In genomic region chr4:139954512-139954911, GRCh38 we compare ENCODE assay signal across 1 cellular context.
TF ChIP-seq lines count a peak whose summit lies in the region.

No MANE protein-coding gene starts in this region.

TF ChIP-seq in WTC11, 78 proteins besides CTCF, POLR2A, EP300 and RAD21 (continued from another document):
- TF ChIP-seq, protein P1, sequence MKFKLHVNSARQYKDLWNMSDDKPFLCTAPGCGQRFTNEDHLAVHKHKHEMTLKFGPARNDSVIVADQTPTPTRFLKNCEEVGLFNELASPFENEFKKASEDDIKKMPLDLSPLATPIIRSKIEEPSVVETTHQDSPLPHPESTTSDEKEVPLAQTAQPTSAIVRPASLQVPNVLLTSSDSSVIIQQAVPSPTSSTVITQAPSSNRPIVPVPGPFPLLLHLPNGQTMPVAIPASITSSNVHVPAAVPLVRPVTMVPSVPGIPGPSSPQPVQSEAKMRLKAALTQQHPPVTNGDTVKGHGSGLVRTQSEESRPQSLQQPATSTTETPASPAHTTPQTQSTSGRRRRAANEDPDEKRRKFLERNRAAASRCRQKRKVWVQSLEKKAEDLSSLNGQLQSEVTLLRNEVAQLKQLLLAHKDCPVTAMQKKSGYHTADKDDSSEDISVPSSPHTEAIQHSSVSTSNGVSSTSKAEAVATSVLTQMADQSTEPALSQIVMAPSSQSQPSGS (CRISPR knock-in tag; IDR thresholded peaks at IDR 0.05; ENCODE audit: borderline replicate concordance, low read depth) = no peak
- peak; percentile 75 for TF ChIP-seq ZNF121 (CRISPR knock-in tag; IDR thresholded peaks at IDR 0.05)
- TF ChIP-seq, protein P2, sequence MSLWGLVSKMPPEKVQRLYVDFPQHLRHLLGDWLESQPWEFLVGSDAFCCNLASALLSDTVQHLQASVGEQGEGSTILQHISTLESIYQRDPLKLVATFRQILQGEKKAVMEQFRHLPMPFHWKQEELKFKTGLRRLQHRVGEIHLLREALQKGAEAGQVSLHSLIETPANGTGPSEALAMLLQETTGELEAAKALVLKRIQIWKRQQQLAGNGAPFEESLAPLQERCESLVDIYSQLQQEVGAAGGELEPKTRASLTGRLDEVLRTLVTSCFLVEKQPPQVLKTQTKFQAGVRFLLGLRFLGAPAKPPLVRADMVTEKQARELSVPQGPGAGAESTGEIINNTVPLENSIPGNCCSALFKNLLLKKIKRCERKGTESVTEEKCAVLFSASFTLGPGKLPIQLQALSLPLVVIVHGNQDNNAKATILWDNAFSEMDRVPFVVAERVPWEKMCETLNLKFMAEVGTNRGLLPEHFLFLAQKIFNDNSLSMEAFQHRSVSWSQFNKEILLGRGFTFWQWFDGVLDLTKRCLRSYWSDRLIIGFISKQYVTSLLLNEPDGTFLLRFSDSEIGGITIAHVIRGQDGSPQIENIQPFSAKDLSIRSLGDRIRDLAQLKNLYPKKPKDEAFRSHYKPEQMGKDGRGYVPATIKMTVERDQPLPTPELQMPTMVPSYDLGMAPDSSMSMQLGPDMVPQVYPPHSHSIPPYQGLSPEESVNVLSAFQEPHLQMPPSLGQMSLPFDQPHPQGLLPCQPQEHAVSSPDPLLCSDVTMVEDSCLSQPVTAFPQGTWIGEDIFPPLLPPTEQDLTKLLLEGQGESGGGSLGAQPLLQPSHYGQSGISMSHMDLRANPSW (CRISPR knock-in tag; conservative IDR thresholded peaks at IDR 0.05; ENCODE audit: low read depth) = no peak
TF ChIP-seq in WTC11: peak in this region for 1.
